ENCODE assay signal across 1 cellular context in the genomic region with DNA sequence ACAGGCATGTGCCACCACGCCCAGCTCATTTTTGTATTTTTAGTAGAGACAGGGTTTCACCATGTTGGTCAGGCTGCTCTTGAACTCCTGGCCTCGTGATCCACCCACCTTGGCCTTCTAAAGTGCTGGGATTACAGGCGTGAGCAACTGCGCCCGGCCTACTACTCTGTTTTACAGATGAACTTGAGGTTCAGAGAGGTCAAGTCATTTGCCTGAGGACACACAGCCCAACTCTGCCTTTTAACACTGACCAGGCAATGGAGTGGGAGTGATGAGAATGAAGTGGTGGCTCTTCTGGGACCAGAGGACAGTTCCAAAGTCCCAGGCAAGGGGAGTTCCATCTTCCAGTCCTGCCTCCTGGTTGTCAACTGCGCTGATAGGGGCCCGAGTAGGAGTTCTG.
TF ChIP-seq lines count a peak whose summit lies in the region.

No MANE protein-coding gene starts in this region.

TF ChIP-seq in K562, 482 proteins besides CTCF, POLR2A, EP300 and RAD21 (continues in another document):
- TF ChIP-seq NFATC3 (IDR thresholded peaks at IDR 0.05) = no peak
- no peak for TF ChIP-seq TCF3 (CRISPR knock-in tag; IDR thresholded peaks at IDR 0.05)
- TF ChIP-seq ZNF12 (CRISPR knock-in tag; IDR thresholded peaks at IDR 0.05) = no peak
- TF ChIP-seq KDM1A (IDR thresholded peaks at IDR 0.05) = peak; percentile 67 to 88
- no peak; a peak in 1 of 4 replicates for TF ChIP-seq HDAC1 (IDR thresholded peaks at IDR 0.05)
- TF ChIP-seq, protein P1, sequence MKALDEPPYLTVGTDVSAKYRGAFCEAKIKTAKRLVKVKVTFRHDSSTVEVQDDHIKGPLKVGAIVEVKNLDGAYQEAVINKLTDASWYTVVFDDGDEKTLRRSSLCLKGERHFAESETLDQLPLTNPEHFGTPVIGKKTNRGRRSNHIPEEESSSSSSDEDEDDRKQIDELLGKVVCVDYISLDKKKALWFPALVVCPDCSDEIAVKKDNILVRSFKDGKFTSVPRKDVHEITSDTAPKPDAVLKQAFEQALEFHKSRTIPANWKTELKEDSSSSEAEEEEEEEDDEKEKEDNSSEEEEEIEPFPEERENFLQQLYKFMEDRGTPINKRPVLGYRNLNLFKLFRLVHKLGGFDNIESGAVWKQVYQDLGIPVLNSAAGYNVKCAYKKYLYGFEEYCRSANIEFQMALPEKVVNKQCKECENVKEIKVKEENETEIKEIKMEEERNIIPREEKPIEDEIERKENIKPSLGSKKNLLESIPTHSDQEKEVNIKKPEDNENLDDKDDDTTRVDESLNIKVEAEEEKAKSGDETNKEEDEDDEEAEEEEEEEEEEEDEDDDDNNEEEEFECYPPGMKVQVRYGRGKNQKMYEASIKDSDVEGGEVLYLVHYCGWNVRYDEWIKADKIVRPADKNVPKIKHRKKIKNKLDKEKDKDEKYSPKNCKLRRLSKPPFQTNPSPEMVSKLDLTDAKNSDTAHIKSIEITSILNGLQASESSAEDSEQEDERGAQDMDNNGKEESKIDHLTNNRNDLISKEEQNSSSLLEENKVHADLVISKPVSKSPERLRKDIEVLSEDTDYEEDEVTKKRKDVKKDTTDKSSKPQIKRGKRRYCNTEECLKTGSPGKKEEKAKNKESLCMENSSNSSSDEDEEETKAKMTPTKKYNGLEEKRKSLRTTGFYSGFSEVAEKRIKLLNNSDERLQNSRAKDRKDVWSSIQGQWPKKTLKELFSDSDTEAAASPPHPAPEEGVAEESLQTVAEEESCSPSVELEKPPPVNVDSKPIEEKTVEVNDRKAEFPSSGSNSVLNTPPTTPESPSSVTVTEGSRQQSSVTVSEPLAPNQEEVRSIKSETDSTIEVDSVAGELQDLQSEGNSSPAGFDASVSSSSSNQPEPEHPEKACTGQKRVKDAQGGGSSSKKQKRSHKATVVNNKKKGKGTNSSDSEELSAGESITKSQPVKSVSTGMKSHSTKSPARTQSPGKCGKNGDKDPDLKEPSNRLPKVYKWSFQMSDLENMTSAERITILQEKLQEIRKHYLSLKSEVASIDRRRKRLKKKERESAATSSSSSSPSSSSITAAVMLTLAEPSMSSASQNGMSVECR (CRISPR knock-in tag; IDR thresholded peaks at IDR 0.05) = no peak
- TF ChIP-seq MAFK (IDR thresholded peaks at IDR 0.05; ENCODE audit: low read length) = no peak
- TF ChIP-seq RBM14 (IDR thresholded peaks at IDR 0.05; ENCODE audit: borderline replicate concordance, insufficient read depth, low read depth, low read length) = no peak
- TF ChIP-seq MCM5 (IDR thresholded peaks at IDR 0.05; ENCODE audit: low read depth) = no peak
- no peak for TF ChIP-seq ZSCAN29 (IDR thresholded peaks at IDR 0.05)
- TF ChIP-seq, protein P2, sequence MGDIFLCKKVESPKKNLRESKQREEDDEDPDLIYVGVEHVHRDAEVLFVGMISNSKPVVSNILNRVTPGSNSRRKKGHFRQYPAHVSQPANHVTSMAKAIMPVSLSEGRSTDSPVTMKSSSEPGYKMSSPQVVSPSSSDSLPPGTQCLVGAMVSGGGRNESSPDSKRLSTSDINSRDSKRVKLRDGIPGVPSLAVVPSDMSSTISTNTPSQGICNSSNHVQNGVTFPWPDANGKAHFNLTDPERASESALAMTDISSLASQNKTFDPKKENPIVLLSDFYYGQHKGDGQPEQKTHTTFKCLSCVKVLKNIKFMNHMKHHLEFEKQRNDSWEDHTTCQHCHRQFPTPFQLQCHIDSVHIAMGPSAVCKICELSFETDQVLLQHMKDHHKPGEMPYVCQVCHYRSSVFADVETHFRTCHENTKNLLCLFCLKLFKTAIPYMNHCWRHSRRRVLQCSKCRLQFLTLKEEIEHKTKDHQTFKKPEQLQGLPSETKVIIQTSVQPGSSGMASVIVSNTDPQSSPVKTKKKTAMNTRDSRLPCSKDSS (IDR thresholded peaks at IDR 0.05; ENCODE audit: low read depth, partially characterized antibody) = no peak
- TF ChIP-seq POLR2B (IDR thresholded peaks at IDR 0.05; ENCODE audit: low read depth, partially characterized antibody) = no peak
- TF ChIP-seq ZNF282 (CRISPR knock-in tag; IDR thresholded peaks at IDR 0.05) = no peak
- 0 out of 2 replicates have a peak, but pooled peaks have one; percentile 12 for TF ChIP-seq CC2D1A (IDR thresholded peaks at IDR 0.05)
- TF ChIP-seq DDX20 (tag; IDR thresholded peaks at IDR 0.05; ENCODE audit: low read depth) = no peak
- 0 out of 2 replicates have a peak, but pooled peaks have one; percentile 23 for TF ChIP-seq HDGF (IDR thresholded peaks at IDR 0.05)
- no peak for TF ChIP-seq SMAD2 (IDR thresholded peaks at IDR 0.05; ENCODE audit: low read depth, low read length)
- no peak for TF ChIP-seq ZNF707 (CRISPR knock-in tag; conservative IDR thresholded peaks at IDR 0.05)
- TF ChIP-seq ZFP36 (IDR thresholded peaks at IDR 0.05; ENCODE audit: low read depth, low read length, partially characterized antibody) = peak; percentile 87
- TF ChIP-seq, protein P3, sequence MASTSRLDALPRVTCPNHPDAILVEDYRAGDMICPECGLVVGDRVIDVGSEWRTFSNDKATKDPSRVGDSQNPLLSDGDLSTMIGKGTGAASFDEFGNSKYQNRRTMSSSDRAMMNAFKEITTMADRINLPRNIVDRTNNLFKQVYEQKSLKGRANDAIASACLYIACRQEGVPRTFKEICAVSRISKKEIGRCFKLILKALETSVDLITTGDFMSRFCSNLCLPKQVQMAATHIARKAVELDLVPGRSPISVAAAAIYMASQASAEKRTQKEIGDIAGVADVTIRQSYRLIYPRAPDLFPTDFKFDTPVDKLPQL (IDR thresholded peaks at IDR 0.05; ENCODE audit: extremely low read depth, insufficient read length) = no peak
- peak; percentile 98 for TF ChIP-seq BCOR (IDR thresholded peaks at IDR 0.05)
- TF ChIP-seq, protein P4, sequence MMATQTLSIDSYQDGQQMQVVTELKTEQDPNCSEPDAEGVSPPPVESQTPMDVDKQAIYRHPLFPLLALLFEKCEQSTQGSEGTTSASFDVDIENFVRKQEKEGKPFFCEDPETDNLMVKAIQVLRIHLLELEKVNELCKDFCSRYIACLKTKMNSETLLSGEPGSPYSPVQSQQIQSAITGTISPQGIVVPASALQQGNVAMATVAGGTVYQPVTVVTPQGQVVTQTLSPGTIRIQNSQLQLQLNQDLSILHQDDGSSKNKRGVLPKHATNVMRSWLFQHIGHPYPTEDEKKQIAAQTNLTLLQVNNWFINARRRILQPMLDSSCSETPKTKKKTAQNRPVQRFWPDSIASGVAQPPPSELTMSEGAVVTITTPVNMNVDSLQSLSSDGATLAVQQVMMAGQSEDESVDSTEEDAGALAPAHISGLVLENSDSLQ (IDR thresholded peaks at IDR 0.05) = no peak
- TF ChIP-seq, protein P5, sequence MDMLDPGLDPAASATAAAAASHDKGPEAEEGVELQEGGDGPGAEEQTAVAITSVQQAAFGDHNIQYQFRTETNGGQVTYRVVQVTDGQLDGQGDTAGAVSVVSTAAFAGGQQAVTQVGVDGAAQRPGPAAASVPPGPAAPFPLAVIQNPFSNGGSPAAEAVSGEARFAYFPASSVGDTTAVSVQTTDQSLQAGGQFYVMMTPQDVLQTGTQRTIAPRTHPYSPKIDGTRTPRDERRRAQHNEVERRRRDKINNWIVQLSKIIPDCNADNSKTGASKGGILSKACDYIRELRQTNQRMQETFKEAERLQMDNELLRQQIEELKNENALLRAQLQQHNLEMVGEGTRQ (CRISPR knock-in tag; IDR thresholded peaks at IDR 0.05) = no peak
- TF ChIP-seq RAD51 (IDR thresholded peaks at IDR 0.05; ENCODE audit: borderline replicate concordance, low read depth) = no peak
- TF ChIP-seq CBX1 (IDR thresholded peaks at IDR 0.05; ENCODE audit: low read depth) = peak; percentile 74; the same call in 1 of the 2 replicates
- TF ChIP-seq ESRRA (IDR thresholded peaks at IDR 0.05; ENCODE audit: borderline replicate concordance, low read depth) = no peak
- no peak for TF ChIP-seq ZKSCAN1 (IDR thresholded peaks at IDR 0.05; ENCODE audit: low read depth, low read length)
- TF ChIP-seq NR3C1 (CRISPR knock-in tag; IDR thresholded peaks at IDR 0.05) = no peak
- no peak for TF ChIP-seq HDAC6 (IDR thresholded peaks at IDR 0.05; ENCODE audit: low read depth, low read length)
- TF ChIP-seq SMAD1 (IDR thresholded peaks at IDR 0.05; ENCODE audit: low read depth, low read length, partially characterized antibody) = no peak
- TF ChIP-seq, protein P6, sequence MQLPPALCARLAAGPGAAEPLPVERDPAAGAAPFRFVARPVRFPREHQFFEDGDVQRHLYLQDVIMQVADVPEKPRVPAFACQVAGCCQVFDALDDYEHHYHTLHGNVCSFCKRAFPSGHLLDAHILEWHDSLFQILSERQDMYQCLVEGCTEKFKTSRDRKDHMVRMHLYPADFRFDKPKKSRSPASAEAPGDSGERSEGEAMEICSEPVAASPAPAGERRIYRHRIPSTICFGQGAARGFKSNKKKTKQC (CRISPR knock-in tag; IDR thresholded peaks at IDR 0.05) = no peak
- peak; percentile 70 for TF ChIP-seq ADNP (tag; IDR thresholded peaks at IDR 0.05)
- no peak for TF ChIP-seq ZBTB1 (CRISPR knock-in tag; IDR thresholded peaks at IDR 0.05; ENCODE audit: borderline replicate concordance, low read depth)
- no peak for TF ChIP-seq ZNF212 (CRISPR knock-in tag; IDR thresholded peaks at IDR 0.05)
- TF ChIP-seq CCNT2 (IDR thresholded peaks at IDR 0.05; ENCODE audit: borderline replicate concordance, extremely low read depth, insufficient read length, low read depth, low read length) = no peak
- no peak for TF ChIP-seq MTA3 (IDR thresholded peaks at IDR 0.05; ENCODE audit: borderline replicate concordance)
- no peak for TF ChIP-seq MAFF (IDR thresholded peaks at IDR 0.05; ENCODE audit: low read length)
- TF ChIP-seq C11orf30 (IDR thresholded peaks at IDR 0.05; ENCODE audit: low read depth) = no peak
- no peak for TF ChIP-seq EHMT2 (IDR thresholded peaks at IDR 0.05)
- TF ChIP-seq, protein P7, sequence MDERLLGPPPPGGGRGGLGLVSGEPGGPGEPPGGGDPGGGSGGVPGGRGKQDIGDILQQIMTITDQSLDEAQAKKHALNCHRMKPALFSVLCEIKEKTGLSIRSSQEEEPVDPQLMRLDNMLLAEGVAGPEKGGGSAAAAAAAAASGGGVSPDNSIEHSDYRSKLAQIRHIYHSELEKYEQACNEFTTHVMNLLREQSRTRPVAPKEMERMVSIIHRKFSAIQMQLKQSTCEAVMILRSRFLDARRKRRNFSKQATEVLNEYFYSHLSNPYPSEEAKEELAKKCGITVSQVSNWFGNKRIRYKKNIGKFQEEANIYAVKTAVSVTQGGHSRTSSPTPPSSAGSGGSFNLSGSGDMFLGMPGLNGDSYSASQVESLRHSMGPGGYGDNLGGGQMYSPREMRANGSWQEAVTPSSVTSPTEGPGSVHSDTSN (CRISPR knock-in tag; IDR thresholded peaks at IDR 0.05; ENCODE audit: low read depth) = no peak
- TF ChIP-seq, protein P7 (tag; conservative IDR thresholded peaks at IDR 0.05; ENCODE audit: low read depth) = no peak
- no peak for TF ChIP-seq PPARD (CRISPR knock-in tag; IDR thresholded peaks at IDR 0.05)
- TF ChIP-seq TEAD4 (IDR thresholded peaks at IDR 0.05; ENCODE audit: low read length) = no peak
- no peak for TF ChIP-seq TEAD4 (CRISPR knock-in tag; IDR thresholded peaks at IDR 0.05; ENCODE audit: borderline replicate concordance)
- TF ChIP-seq MEF2A (IDR thresholded peaks at IDR 0.05; ENCODE audit: control insufficient read depth, low read depth, low read length) = no peak
- no peak for TF ChIP-seq SLC30A9 (CRISPR knock-in tag; IDR thresholded peaks at IDR 0.05)
- TF ChIP-seq NCOA4 (IDR thresholded peaks at IDR 0.05; ENCODE audit: partially characterized antibody) = no peak
- no peak for TF ChIP-seq SIN3B (IDR thresholded peaks at IDR 0.05; ENCODE audit: low read depth)
- TF ChIP-seq, protein P8, sequence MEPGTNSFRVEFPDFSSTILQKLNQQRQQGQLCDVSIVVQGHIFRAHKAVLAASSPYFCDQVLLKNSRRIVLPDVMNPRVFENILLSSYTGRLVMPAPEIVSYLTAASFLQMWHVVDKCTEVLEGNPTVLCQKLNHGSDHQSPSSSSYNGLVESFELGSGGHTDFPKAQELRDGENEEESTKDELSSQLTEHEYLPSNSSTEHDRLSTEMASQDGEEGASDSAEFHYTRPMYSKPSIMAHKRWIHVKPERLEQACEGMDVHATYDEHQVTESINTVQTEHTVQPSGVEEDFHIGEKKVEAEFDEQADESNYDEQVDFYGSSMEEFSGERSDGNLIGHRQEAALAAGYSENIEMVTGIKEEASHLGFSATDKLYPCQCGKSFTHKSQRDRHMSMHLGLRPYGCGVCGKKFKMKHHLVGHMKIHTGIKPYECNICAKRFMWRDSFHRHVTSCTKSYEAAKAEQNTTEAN (CRISPR knock-in tag; IDR thresholded peaks at IDR 0.05) = no peak
- peak; percentile 85 for TF ChIP-seq HDAC2 (IDR thresholded peaks at IDR 0.05)
- TF ChIP-seq FOSL1 (tag; conservative IDR thresholded peaks at IDR 0.05) = no peak
- no peak for TF ChIP-seq CREB1 (IDR thresholded peaks at IDR 0.05)
- TF ChIP-seq CREB1 (CRISPR knock-in tag; IDR thresholded peaks at IDR 0.05) = no peak
- TF ChIP-seq GATA2 (CRISPR knock-in tag; IDR thresholded peaks at IDR 0.05) = no peak
- TF ChIP-seq ZNF274 (IDR thresholded peaks at IDR 0.05; ENCODE audit: borderline replicate concordance, low read depth, low read length) = no peak
- TF ChIP-seq, protein P9, sequence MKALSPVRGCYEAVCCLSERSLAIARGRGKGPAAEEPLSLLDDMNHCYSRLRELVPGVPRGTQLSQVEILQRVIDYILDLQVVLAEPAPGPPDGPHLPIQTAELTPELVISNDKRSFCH (CRISPR knock-in tag; IDR thresholded peaks at IDR 0.05) = no peak
- TF ChIP-seq, protein P9 (tag; IDR thresholded peaks at IDR 0.05) = 0 out of 2 replicates have a peak, but pooled peaks have one; percentile 21
